In the genomic region with DNA sequence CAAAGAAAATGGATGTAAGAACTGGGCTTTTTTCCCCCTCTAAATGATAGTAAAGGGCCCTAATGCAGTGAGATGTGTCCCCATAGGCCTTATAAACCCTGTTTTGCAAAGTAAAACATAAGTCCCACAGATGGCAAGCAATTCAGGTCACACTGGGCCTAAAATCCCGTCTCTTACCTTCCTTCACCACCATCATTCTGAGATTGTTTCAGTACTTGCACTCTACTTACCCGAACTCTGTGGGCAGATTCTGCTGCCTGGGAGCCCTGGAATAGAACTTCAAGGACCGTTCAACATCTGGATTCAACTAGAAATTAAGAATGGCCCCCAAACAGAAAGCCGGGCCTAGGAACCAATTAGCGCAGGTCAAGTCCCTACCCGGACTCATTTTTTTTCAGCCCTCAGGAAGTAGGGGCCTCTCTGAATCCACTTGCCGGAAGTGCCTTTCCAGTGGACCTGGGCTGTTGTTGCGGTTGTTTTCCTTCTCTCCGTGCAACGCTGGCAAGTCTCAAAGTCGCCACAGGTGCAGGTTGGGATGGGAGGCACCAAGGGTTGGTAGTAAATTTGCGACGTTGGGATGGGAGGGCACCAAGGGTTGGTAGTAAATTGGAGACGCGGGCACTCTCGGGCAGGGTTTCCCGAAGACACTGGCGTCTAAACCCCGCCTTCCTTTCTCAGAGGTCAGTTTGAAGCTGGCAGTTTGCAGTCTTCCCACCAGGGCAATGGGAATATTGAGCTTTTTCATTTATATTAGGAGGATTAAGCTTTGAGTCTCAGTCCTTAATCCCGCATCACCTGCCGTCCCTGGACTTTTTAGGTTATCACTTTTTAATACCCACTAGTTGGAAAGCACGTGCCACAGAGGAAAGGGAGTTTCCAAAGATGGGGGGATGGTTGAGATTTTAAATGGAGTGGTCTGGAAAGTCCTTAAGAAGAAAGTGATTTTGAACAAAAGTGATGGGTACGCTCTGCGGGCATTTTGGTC, we compare ENCODE assay signal across 1 cellular context.
A peak's percentile ranks its signal among the peaks of the same experiment; 100 is the strongest.
TF ChIP-seq lines count a peak whose summit lies in the region.

A gene with protein sequence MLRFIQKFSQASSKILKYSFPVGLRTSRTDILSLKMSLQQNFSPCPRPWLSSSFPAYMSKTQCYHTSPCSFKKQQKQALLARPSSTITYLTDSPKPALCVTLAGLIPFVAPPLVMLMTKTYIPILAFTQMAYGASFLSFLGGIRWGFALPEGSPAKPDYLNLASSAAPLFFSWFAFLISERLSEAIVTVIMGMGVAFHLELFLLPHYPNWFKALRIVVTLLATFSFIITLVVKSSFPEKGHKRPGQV (plus strand): TSS at position 429 of the 985 bp plus-strand sequence. CDS start 2,888 bp downstream, outside the sequence.

TF ChIP-seq in HepG2, 621 proteins besides CTCF, POLR2A, EP300 and RAD21 (continued from another document and continues in another):
- TF ChIP-seq, protein P1, sequence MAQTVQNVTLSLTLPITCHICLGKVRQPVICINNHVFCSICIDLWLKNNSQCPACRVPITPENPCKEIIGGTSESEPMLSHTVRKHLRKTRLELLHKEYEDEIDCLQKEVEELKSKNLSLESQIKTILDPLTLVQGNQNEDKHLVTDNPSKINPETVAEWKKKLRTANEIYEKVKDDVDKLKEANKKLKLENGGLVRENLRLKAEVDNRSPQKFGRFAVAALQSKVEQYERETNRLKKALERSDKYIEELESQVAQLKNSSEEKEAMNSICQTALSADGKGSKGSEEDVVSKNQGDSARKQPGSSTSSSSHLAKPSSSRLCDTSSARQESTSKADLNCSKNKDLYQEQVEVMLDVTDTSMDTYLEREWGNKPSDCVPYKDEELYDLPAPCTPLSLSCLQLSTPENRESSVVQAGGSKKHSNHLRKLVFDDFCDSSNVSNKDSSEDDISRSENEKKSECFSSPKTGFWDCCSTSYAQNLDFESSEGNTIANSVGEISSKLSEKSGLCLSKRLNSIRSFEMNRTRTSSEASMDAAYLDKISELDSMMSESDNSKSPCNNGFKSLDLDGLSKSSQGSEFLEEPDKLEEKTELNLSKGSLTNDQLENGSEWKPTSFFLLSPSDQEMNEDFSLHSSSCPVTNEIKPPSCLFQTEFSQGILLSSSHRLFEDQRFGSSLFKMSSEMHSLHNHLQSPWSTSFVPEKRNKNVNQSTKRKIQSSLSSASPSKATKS (CRISPR knock-in tag; IDR thresholded peaks at IDR 0.05): no peak
- TF ChIP-seq, protein P2, sequence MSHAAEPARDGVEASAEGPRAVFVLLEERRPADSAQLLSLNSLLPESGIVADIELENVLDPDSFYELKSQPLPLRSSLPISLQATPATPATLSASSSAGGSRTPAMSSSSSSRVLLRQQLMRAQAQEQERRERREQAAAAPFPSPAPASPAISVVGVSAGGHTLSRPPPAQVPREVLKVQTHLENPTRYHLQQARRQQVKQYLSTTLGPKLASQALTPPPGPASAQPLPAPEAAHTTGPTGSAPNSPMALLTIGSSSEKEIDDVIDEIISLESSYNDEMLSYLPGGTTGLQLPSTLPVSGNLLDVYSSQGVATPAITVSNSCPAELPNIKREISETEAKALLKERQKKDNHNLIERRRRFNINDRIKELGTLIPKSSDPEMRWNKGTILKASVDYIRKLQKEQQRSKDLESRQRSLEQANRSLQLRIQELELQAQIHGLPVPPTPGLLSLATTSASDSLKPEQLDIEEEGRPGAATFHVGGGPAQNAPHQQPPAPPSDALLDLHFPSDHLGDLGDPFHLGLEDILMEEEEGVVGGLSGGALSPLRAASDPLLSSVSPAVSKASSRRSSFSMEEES (CRISPR knock-in tag; IDR thresholded peaks at IDR 0.05): 0 out of 2 replicates have a peak, but pooled peaks have one; percentile 30
- TF ChIP-seq SIN3B (IDR thresholded peaks at IDR 0.05; ENCODE audit: low read length) (peak; percentile 67), ZNF225 (CRISPR knock-in tag; IDR thresholded peaks at IDR 0.05) (no peak), SOX13 (IDR thresholded peaks at IDR 0.05) (no peak), SOX13 (CRISPR knock-in tag; conservative IDR thresholded peaks at IDR 0.05 in 1 of 2, IDR thresholded peaks at IDR 0.05 in 1 of 2) (peak in 1 of 2 experiments; percentile 44; a peak in 2 of 4 replicates), ZNF605 (CRISPR knock-in tag; IDR thresholded peaks at IDR 0.05) (no peak), TBP (CRISPR knock-in tag; IDR thresholded peaks at IDR 0.05) (no peak), GABPA (IDR thresholded peaks at IDR 0.05; ENCODE audit: low read depth, low read length) (peak; percentile 86), GABPA (CRISPR knock-in tag; IDR thresholded peaks at IDR 0.05; ENCODE audit: low read depth) (peak; percentile 99), ZBTB38 (CRISPR knock-in tag; IDR thresholded peaks at IDR 0.05) (no peak), ZNF451 (CRISPR knock-in tag; IDR thresholded peaks at IDR 0.05) (no peak), NFE2L1 (CRISPR knock-in tag; IDR thresholded peaks at IDR 0.05; ENCODE audit: borderline replicate concordance) (no peak), ASH2L (IDR thresholded peaks at IDR 0.05; ENCODE audit: insufficient read length, low read depth, low read length) (no peak), PCBP2 (optimal IDR thresholded peaks at IDR 0.05; ENCODE audit: low read depth, low read length, poor library complexity, severe bottlenecking) (no peak), ZIK1 (CRISPR knock-in tag; IDR thresholded peaks at IDR 0.05; ENCODE audit: borderline replicate concordance, low read depth) (no peak), ZNF589 (CRISPR knock-in tag; conservative IDR thresholded peaks at IDR 0.05) (no peak), RFX5 (IDR thresholded peaks at IDR 0.05; ENCODE audit: low read depth, low read length) (no peak), TBX3 (IDR thresholded peaks at IDR 0.05; ENCODE audit: borderline replicate concordance) (no peak), ELF4 (CRISPR knock-in tag; IDR thresholded peaks at IDR 0.05; ENCODE audit: borderline replicate concordance) (no peak), ONECUT2 (CRISPR knock-in tag; IDR thresholded peaks at IDR 0.05) (no peak; the same call in 1 of the 2 replicates), ZNF672 (CRISPR knock-in tag; IDR thresholded peaks at IDR 0.05) (no peak), ZBTB8A (CRISPR knock-in tag; IDR thresholded peaks at IDR 0.05; ENCODE audit: borderline replicate concordance, low read depth) (no peak), KLF11 (CRISPR knock-in tag; IDR thresholded peaks at IDR 0.05) (no peak), MED1 (CRISPR knock-in tag; IDR thresholded peaks at IDR 0.05) (peak; percentile 83), SRF (IDR thresholded peaks at IDR 0.05; ENCODE audit: low read depth, low read length) (peak; percentile 56; the same call in 1 of the 2 replicates), CCAR2 (optimal IDR thresholded peaks at IDR 0.05; ENCODE audit: low read depth, low read length) (peak; percentile 94), BRCA1 (CRISPR knock-in tag; IDR thresholded peaks at IDR 0.05) (peak; percentile 76), ZNF674 (CRISPR knock-in tag; IDR thresholded peaks at IDR 0.05; ENCODE audit: low read depth) (no peak), MYC (CRISPR knock-in tag; IDR thresholded peaks at IDR 0.05; ENCODE audit: borderline replicate concordance) (no peak), SYNCRIP (IDR thresholded peaks at IDR 0.05; ENCODE audit: insufficient read depth, low read depth, low read length) (no peak)
- TF ChIP-seq, protein P3, sequence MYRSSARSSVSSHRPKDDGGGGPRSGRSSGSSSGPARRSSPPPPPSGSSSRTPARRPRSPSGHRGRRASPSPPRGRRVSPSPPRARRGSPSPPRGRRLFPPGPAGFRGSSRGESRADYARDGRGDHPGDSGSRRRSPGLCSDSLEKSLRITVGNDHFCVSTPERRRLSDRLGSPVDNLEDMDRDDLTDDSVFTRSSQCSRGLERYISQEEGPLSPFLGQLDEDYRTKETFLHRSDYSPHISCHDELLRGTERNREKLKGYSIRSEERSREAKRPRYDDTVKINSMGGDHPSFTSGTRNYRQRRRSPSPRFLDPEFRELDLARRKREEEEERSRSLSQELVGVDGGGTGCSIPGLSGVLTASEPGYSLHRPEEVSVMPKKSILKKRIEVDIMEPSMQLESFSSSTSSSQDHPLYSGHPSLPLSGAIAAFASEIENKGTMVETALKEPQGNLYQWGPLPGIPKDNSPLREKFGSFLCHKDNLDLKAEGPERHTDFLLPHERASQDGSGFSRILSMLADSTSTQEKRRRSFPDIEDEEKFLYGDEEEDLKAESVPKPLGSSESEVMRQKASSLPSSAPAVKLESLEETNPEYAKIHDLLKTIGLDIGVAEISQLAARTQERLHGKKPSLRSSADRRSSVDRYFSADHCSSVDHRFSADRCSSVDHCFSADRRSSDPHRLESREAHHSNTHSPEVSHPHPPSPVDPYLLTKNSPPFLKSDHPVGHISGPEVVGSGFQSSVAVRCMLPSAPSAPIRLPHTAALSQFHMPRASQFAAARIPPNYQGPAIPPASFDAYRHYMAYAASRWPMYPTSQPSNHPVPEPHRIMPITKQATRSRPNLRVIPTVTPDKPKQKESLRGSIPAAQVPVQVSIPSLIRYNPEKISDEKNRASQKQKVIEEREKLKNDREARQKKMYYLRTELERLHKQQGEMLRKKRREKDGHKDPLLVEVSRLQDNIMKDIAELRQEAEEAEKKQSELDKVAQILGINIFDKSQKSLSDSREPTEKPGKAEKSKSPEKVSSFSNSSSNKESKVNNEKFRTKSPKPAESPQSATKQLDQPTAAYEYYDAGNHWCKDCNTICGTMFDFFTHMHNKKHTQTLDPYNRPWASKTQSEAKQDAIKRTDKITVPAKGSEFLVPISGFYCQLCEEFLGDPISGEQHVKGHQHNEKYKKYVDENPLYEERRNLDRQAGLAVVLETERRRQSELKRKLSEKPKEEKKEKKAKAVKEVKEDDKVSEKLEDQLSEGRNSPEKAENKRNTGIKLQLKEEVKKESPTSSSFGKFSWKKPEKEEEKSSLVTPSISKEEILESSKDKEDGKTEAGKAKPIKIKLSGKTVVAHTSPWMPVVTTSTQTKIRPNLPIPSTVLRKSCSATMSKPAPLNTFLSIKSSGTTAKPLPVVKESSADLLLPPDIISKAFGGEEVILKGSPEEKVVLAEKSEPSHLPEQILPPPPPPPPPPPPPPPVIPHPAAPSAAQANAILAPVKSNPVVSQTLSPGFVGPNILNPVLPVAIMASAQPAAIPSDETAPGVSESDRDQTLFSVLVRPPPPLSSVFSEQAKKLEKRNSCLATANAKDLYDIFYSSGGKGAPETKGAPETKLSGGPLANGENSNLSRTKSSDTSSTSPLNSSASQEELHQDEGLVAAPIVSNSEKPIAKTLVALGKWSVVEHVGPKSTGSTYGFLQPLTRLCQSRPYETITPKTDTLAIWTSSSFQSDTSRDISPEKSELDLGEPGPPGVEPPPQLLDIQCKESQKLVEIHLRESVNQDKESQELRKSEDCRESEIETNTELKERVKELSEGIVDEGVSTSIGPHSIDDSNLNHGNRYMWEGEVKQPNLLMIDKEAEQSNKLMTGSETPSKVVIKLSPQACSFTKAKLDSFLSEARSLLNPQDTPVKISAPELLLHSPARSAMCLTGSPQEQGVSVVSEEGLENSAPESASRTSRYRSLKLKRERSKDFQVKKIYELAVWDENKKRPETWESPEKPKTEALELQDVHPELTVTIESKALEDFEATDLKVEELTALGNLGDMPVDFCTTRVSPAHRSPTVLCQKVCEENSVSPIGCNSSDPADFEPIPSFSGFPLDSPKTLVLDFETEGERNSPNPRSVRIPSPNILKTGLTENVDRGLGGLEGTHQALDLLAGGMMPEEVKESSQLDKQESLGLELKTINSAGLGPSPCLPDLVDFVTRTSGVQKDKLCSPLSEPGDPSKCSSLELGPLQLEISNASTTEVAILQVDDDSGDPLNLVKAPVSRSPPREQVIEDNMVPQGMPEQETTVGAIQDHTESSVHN (CRISPR knock-in tag; IDR thresholded peaks at IDR 0.05): no peak
- TF ChIP-seq, protein P4, sequence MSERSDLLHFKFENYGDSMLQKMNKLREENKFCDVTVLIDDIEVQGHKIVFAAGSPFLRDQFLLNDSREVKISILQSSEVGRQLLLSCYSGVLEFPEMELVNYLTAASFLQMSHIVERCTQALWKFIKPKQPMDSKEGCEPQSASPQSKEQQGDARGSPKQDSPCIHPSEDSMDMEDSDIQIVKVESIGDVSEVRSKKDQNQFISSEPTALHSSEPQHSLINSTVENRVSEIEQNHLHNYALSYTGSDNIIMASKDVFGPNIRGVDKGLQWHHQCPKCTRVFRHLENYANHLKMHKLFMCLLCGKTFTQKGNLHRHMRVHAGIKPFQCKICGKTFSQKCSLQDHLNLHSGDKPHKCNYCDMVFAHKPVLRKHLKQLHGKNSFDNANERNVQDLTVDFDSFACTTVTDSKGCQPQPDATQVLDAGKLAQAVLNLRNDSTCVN (CRISPR knock-in tag; IDR thresholded peaks at IDR 0.05; ENCODE audit: borderline replicate concordance): peak; percentile 77; the same call in 1 of the 2 replicates
- TF ChIP-seq, protein P5, sequence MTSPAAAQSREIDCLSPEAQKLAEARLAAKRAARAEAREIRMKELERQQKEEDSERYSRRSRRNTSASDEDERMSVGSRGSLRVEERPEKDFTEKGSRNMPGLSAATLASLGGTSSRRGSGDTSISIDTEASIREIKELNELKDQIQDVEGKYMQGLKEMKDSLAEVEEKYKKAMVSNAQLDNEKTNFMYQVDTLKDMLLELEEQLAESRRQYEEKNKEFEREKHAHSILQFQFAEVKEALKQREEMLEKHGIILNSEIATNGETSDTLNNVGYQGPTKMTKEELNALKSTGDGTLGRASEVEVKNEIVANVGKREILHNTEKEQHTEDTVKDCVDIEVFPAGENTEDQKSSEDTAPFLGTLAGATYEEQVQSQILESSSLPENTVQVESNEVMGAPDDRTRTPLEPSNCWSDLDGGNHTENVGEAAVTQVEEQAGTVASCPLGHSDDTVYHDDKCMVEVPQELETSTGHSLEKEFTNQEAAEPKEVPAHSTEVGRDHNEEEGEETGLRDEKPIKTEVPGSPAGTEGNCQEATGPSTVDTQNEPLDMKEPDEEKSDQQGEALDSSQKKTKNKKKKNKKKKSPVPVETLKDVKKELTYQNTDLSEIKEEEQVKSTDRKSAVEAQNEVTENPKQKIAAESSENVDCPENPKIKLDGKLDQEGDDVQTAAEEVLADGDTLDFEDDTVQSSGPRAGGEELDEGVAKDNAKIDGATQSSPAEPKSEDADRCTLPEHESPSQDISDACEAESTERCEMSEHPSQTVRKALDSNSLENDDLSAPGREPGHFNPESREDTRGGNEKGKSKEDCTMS (CRISPR knock-in tag; conservative IDR thresholded peaks at IDR 0.05): no peak
